ENCODE assay signal across 1 cellular context in the genomic region with DNA sequence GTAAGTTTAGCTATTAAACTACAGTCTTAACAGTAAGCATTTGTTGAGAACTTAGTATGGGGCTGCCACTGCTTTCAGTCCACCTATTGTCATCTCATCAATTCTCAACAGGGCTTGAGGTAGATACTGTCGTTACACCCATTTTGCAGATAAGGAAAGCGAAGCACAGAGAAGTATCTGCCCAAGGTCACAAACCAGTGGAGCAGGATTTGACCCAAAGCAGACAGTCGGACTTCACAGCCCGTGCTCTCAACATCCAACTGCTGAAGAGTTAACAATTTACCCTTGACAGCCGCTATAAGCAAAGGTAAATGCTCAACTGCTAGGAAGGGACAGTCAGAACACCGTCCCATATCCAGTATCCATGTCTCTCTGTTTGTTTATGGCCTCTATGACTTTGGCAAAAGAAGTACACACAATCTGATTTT.
TF ChIP-seq lines count a peak whose summit lies in the region.

No MANE protein-coding gene starts in this region.

TF ChIP-seq in GM12878, 131 proteins besides CTCF, POLR2A, EP300 and RAD21 (continued from another document):
- TF ChIP-seq TCF12 (IDR thresholded peaks at IDR 0.05; ENCODE audit: low read depth, low read length) = no peak
- TF ChIP-seq, protein P1, sequence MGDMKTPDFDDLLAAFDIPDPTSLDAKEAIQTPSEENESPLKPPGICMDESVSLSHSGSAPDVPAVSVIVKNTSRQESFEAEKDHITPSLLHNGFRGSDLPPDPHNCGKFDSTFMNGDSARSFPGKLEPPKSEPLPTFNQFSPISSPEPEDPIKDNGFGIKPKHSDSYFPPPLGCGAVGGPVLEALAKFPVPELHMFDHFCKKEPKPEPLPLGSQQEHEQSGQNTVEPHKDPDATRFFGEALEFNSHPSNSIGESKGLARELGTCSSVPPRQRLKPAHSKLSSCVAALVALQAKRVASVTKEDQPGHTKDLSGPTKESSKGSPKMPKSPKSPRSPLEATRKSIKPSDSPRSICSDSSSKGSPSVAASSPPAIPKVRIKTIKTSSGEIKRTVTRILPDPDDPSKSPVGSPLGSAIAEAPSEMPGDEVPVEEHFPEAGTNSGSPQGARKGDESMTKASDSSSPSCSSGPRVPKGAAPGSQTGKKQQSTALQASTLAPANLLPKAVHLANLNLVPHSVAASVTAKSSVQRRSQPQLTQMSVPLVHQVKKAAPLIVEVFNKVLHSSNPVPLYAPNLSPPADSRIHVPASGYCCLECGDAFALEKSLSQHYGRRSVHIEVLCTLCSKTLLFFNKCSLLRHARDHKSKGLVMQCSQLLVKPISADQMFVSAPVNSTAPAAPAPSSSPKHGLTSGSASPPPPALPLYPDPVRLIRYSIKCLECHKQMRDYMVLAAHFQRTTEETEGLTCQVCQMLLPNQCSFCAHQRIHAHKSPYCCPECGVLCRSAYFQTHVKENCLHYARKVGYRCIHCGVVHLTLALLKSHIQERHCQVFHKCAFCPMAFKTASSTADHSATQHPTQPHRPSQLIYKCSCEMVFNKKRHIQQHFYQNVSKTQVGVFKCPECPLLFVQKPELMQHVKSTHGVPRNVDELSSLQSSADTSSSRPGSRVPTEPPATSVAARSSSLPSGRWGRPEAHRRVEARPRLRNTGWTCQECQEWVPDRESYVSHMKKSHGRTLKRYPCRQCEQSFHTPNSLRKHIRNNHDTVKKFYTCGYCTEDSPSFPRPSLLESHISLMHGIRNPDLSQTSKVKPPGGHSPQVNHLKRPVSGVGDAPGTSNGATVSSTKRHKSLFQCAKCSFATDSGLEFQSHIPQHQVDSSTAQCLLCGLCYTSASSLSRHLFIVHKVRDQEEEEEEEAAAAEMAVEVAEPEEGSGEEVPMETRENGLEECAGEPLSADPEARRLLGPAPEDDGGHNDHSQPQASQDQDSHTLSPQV (IDR thresholded peaks at IDR 0.05) = no peak
